In the genomic region with DNA sequence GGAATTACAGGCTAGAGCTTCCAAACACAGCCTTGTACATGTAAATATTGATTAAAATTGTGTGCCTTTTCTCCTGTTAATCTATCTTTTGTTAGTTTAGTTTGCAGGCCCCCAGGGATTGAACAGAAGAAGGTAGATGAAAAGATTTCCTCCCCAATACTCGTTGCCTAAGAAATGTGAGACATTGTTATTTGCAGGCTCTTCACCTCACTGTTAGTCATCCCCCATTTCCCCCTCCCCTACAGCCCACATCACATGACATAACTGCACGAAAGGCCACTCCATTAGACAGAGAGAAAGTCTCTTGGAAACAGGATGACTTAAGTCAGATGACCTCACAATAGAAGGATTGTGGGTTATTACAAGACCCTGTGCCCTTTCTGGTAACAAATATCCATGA, we compare ENCODE assay signal across 9 cellular contexts. TPM values are rescaled to one million over a fixed set of nuclear protein-coding genes. Genes with fewer than 3 reads are reported as not detected.
DNase-seq lines count a peak whose midpoint lies in the region; ATAC-seq and TF ChIP-seq lines count a peak whose summit lies in the region.
"Had no signal": no experiment of that assay in that cellular context is flagged by ENCODE, and none has a peak within 500 bp of the region (broad histone marks: within the 10 kb centered on the region; RNA-seq: fewer than 3 reads in every experiment).

No MANE protein-coding gene starts in this region.

- intact Hi-C loops in Right ventricle myocardium superior (cut with DNase I): loop anchor here (10.0 kb wide), 1 partner anchor 439 kb away; no protein-coding TSS in a partner anchor
- intact Hi-C loops in aorta (cut with DNase I): no loop called here

- H3K9ac ChIP-seq in adipocyte (ENCODE audit: low read length): no peak overlapping the region

- DNase-seq in Right ventricle myocardium superior (no peak), right atrium auricular region (ENCODE audit: low spot score) (no peak), adipocyte (ENCODE audit: low read depth) (peak; percentile 77), iPS-NIHi7 (ENCODE audit: extremely low spot score) (peak; percentile 39), aorta (no peak)
- DNase-seq in stimulated activated naive CD8-positive, alpha-beta T cell treated with anti-CD3 and anti-CD28 coated beads, Interleukin-15, amount 100 ng/mL, for 72 hours: no peak

- H3K9me3 ChIP-seq in right atrium auricular region (no peaks in the 10 kb centered on the region), adipocyte (ENCODE audit: control insufficient read depth, low read length) (no peaks in the 10 kb centered on the region), aorta (ENCODE audit: control insufficient read depth, low read length) (no peaks in the 10 kb centered on the region)

- TF ChIP-seq CTCF in right atrium auricular region (IDR thresholded peaks at IDR 0.05): no peak

- no peak overlapping the region for H3K4me3 Mint-ChIP-seq in stimulated activated naive CD8-positive, alpha-beta T cell treated with anti-CD3 and anti-CD28 coated beads, Interleukin-15, amount 100 ng/mL, for 72 hours

- no peaks in the 10 kb centered on the region for H3K4me1 Mint-ChIP-seq in stimulated activated naive CD8-positive, alpha-beta T cell treated with anti-CD3 and anti-CD28 coated beads, Interleukin-15, amount 100 ng/mL, for 72 hours

- H3K4me3 ChIP-seq in right atrium auricular region: no peak overlapping the region
- no peak overlapping the region for H3K4me3 ChIP-seq in adipocyte (ENCODE audit: low read length)
- no peak overlapping the region for H3K4me3 ChIP-seq in aorta (ENCODE audit: low read length in 2 of 2)

- H3K9me3 Mint-ChIP-seq in stimulated activated naive CD8-positive, alpha-beta T cell treated with anti-CD3 and anti-CD28 coated beads, Interleukin-15, amount 100 ng/mL, for 72 hours: no peaks in the 10 kb centered on the region

- H3K27me3 Mint-ChIP-seq in stimulated activated naive CD8-positive, alpha-beta T cell treated with anti-CD3 and anti-CD28 coated beads, Interleukin-15, amount 100 ng/mL, for 72 hours: peaks cover 14% of the 10 kb centered on the region

- H3K4me1 ChIP-seq in right atrium auricular region (no peaks in the 10 kb centered on the region), adipocyte (ENCODE audit: control insufficient read depth, insufficient read depth, low read length) (peaks cover 21% of the 10 kb centered on the region), aorta (ENCODE audit: control insufficient read depth in 1 of 2, insufficient read depth in 2 of 2, low read length in 2 of 2) (no peaks in the 10 kb centered on the region)

- H3K36me3 ChIP-seq in right atrium auricular region (no peaks in the 10 kb centered on the region), adipocyte (ENCODE audit: control insufficient read depth, insufficient read depth, low read length, severe bottlenecking) (no peaks in the 10 kb centered on the region), aorta (ENCODE audit: control insufficient read depth in 1 of 2, insufficient read depth in 2 of 2, low read length in 1 of 2) (no peaks in the 10 kb centered on the region)

- H3K27ac ChIP-seq in right atrium auricular region (no peak overlapping the region), aorta (ENCODE audit: low read depth in 1 of 2, low read length in 2 of 2) (no peak overlapping the region)
- H3K27ac ChIP-seq: HL-60 had no signal

- WGBS in aorta, 2 donors: 2 to 14% methylated on average over 2 of the region's 2 CpGs

- ATAC-seq in Right ventricle myocardium superior (ENCODE audit: poor library complexity) (peak; percentile 77), aorta (ENCODE audit: low FRiP score) (peak; percentile 64), HG03045 (IDR thresholded peaks at IDR 0.05; ENCODE audit: unreplicated experiment) (no peak), HG02642 (IDR thresholded peaks at IDR 0.05; ENCODE audit: poor library complexity, unreplicated experiment) (no peak)
- no peak for ATAC-seq in stimulated activated naive CD8-positive, alpha-beta T cell treated with anti-CD3 and anti-CD28 coated beads, Interleukin-15, amount 100 ng/mL, for 72 hours

- H3K27me3 ChIP-seq in right atrium auricular region (no peaks in the 10 kb centered on the region), adipocyte (replicated peaks; ENCODE audit: control insufficient read depth, insufficient read depth, low read length) (no peaks in the 10 kb centered on the region), aorta (ENCODE audit: control insufficient read depth in 1 of 2, insufficient read depth in 2 of 2, low read length in 1 of 2) (no peaks in the 10 kb centered on the region)

- no peak overlapping the region for H3K27ac Mint-ChIP-seq in stimulated activated naive CD8-positive, alpha-beta T cell treated with anti-CD3 and anti-CD28 coated beads, Interleukin-15, amount 100 ng/mL, for 72 hours

RNA-seq across cellular contexts. Expression of a gene that starts 13.3 kb away (rescaled TPM):
- 7.3 TPM for total RNA-seq in Right ventricle myocardium superior
- 1 to 10 TPM; 8.0 to 9.6 TPM for total RNA-seq in right atrium auricular region
- total RNA-seq in aorta: 10 to 100 TPM; 19.3 to 34.7 TPM
- polyA plus RNA-seq in aorta: 10 to 100 TPM in 1 of 2 donors, 1 to 10 TPM in 1; 3.4 to 18.8 TPM

Comparison
In these comparisons a context has a peak if more than half of its experiments do, and no peak if none do; other contexts are left out.
1. ATAC-seq: peak in Right ventricle myocardium superior (single experiment) and aorta (single experiment); none in HG03045 (single experiment), HG02642 (single experiment) and stimulated activated naive CD8-positive, alpha-beta T cell treated with anti-CD3 and anti-CD28 coated beads, Interleukin-15, amount 100 ng/mL, for 72 hours (single experiment).
2. DNase-seq: peak in adipocyte (single experiment) and iPS-NIHi7 (single experiment); none in Right ventricle myocardium superior (single experiment), right atrium auricular region (single experiment), aorta (0 of 2) and stimulated activated naive CD8-positive, alpha-beta T cell treated with anti-CD3 and anti-CD28 coated beads, Interleukin-15, amount 100 ng/mL, for 72 hours (0 of 2).